1 cellular context compared by ENCODE assay signal in the genomic region with DNA sequence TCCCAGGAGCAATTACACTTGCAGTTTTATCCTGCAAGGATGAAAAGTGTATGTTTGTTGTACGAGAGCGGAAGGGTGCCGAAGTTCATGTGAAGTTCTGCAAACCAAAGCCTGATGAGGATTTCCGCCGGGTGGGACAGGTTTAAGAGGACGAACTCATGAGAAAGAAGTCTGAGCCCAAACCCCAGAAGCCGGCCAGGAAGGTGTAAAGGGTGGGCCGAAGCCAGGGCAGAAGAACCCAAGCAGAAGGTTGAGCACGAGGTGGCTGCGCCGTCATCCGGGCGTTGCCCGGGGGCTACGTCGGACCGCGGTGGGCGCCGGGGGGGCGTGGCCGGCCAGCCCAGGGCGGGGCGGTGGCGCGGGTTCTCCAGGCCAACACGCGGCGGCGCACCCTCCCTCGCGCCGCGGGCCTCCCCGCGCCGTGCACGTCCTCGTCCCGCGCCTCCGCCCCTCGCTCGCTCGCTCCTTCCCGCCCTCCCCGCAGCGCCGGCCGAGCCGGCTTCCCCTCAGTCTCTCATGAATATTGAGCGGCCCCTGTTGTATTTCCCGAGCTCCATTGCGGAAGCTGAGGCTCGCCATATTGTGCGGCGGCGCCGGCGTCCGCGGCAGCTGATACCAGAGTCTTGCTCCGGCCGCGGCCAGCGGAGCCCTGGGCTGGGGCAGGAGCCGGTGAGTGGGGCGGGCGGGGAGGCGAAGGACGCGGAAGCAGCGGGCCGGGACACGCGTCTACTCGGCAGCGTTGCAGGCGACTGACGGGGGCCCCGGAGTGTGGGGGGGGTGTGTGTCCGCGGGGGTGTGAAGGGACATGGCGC.
TF ChIP-seq lines count a peak whose summit lies in the region.

A gene (plus strand): TSS at position 578 of the 812 bp plus-strand sequence. CDS start 41,996 bp downstream, outside the sequence.

TF ChIP-seq in HepG2, 621 proteins besides CTCF, POLR2A, EP300 and RAD21 (continued from another document and continues in another):
- TF ChIP-seq, protein P1, sequence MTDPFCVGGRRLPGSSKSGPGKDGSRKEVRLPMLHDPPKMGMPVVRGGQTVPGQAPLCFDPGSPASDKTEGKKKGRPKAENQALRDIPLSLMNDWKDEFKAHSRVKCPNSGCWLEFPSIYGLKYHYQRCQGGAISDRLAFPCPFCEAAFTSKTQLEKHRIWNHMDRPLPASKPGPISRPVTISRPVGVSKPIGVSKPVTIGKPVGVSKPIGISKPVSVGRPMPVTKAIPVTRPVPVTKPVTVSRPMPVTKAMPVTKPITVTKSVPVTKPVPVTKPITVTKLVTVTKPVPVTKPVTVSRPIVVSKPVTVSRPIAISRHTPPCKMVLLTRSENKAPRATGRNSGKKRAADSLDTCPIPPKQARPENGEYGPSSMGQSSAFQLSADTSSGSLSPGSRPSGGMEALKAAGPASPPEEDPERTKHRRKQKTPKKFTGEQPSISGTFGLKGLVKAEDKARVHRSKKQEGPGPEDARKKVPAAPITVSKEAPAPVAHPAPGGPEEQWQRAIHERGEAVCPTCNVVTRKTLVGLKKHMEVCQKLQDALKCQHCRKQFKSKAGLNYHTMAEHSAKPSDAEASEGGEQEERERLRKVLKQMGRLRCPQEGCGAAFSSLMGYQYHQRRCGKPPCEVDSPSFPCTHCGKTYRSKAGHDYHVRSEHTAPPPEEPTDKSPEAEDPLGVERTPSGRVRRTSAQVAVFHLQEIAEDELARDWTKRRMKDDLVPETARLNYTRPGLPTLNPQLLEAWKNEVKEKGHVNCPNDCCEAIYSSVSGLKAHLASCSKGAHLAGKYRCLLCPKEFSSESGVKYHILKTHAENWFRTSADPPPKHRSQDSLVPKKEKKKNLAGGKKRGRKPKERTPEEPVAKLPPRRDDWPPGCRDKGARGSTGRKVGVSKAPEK (CRISPR knock-in tag; IDR thresholded peaks at IDR 0.05; ENCODE audit: borderline replicate concordance): no peak
- TF ChIP-seq PLRG1 (conservative IDR thresholded peaks at IDR 0.05) (no peak), ZNF460 (CRISPR knock-in tag; IDR thresholded peaks at IDR 0.05; ENCODE audit: borderline replicate concordance) (no peak), XRCC5 (optimal IDR thresholded peaks at IDR 0.05; ENCODE audit: low read length) (no peak), HDAC2 (CRISPR knock-in tag; IDR thresholded peaks at IDR 0.05) (peak; percentile 52; the same call in 1 of the 2 replicates), PHB2 (IDR thresholded peaks at IDR 0.05; ENCODE audit: partially characterized antibody) (no peak), ZMYM4 (CRISPR knock-in tag; IDR thresholded peaks at IDR 0.05) (peak; percentile 79), ZNF3 (CRISPR knock-in tag; IDR thresholded peaks at IDR 0.05) (no peak), XBP1 (CRISPR knock-in tag; IDR thresholded peaks at IDR 0.05) (no peak), CBFB (CRISPR knock-in tag; IDR thresholded peaks at IDR 0.05) (no peak; the same call in 1 of the 2 replicates), ZNF292 (CRISPR knock-in tag; IDR thresholded peaks at IDR 0.05; ENCODE audit: borderline replicate concordance, low read depth) (no peak), ZNF446 (CRISPR knock-in tag; IDR thresholded peaks at IDR 0.05) (no peak), GABPB1 (CRISPR knock-in tag; IDR thresholded peaks at IDR 0.05) (peak; percentile 66), MATR3 (CRISPR knock-in tag; IDR thresholded peaks at IDR 0.05) (no peak), ZNF556 (CRISPR knock-in tag; IDR thresholded peaks at IDR 0.05; ENCODE audit: borderline replicate concordance) (no peak), IRX3 (CRISPR knock-in tag; IDR thresholded peaks at IDR 0.05; ENCODE audit: borderline replicate concordance, low read depth) (peak; percentile 20; the same call in 1 of the 2 replicates), CHD4 (IDR thresholded peaks at IDR 0.05; ENCODE audit: borderline replicate concordance, low read length) (no peak), FOXC1 (CRISPR knock-in tag; IDR thresholded peaks at IDR 0.05; ENCODE audit: borderline replicate concordance) (0 out of 2 replicates have a peak, but pooled peaks have one; percentile 26), SMYD3 (CRISPR knock-in tag; IDR thresholded peaks at IDR 0.05) (no peak), RORA (CRISPR knock-in tag; IDR thresholded peaks at IDR 0.05) (no peak), SRF (IDR thresholded peaks at IDR 0.05; ENCODE audit: low read depth, low read length) (no peak), ATM (IDR thresholded peaks at IDR 0.05; ENCODE audit: borderline replicate concordance) (no peak), ZNF550 (CRISPR knock-in tag; IDR thresholded peaks at IDR 0.05; ENCODE audit: borderline replicate concordance) (no peak), FOXO1 (CRISPR knock-in tag; IDR thresholded peaks at IDR 0.05) (no peak), ZNF605 (CRISPR knock-in tag; IDR thresholded peaks at IDR 0.05) (no peak), BCL6 (CRISPR knock-in tag; IDR thresholded peaks at IDR 0.05) (0 out of 2 replicates have a peak, but pooled peaks have one; percentile 18)
- TF ChIP-seq, protein P2, sequence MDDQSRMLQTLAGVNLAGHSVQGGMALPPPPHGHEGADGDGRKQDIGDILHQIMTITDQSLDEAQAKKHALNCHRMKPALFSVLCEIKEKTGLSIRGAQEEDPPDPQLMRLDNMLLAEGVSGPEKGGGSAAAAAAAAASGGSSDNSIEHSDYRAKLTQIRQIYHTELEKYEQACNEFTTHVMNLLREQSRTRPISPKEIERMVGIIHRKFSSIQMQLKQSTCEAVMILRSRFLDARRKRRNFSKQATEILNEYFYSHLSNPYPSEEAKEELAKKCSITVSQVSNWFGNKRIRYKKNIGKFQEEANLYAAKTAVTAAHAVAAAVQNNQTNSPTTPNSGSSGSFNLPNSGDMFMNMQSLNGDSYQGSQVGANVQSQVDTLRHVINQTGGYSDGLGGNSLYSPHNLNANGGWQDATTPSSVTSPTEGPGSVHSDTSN (CRISPR knock-in tag; IDR thresholded peaks at IDR 0.05; ENCODE audit: borderline replicate concordance): no peak
- TF ChIP-seq, protein P3, sequence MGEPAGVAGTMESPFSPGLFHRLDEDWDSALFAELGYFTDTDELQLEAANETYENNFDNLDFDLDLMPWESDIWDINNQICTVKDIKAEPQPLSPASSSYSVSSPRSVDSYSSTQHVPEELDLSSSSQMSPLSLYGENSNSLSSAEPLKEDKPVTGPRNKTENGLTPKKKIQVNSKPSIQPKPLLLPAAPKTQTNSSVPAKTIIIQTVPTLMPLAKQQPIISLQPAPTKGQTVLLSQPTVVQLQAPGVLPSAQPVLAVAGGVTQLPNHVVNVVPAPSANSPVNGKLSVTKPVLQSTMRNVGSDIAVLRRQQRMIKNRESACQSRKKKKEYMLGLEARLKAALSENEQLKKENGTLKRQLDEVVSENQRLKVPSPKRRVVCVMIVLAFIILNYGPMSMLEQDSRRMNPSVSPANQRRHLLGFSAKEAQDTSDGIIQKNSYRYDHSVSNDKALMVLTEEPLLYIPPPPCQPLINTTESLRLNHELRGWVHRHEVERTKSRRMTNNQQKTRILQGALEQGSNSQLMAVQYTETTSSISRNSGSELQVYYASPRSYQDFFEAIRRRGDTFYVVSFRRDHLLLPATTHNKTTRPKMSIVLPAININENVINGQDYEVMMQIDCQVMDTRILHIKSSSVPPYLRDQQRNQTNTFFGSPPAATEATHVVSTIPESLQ (CRISPR knock-in tag; conservative IDR thresholded peaks at IDR 0.05): no peak
- TF ChIP-seq, protein P4, sequence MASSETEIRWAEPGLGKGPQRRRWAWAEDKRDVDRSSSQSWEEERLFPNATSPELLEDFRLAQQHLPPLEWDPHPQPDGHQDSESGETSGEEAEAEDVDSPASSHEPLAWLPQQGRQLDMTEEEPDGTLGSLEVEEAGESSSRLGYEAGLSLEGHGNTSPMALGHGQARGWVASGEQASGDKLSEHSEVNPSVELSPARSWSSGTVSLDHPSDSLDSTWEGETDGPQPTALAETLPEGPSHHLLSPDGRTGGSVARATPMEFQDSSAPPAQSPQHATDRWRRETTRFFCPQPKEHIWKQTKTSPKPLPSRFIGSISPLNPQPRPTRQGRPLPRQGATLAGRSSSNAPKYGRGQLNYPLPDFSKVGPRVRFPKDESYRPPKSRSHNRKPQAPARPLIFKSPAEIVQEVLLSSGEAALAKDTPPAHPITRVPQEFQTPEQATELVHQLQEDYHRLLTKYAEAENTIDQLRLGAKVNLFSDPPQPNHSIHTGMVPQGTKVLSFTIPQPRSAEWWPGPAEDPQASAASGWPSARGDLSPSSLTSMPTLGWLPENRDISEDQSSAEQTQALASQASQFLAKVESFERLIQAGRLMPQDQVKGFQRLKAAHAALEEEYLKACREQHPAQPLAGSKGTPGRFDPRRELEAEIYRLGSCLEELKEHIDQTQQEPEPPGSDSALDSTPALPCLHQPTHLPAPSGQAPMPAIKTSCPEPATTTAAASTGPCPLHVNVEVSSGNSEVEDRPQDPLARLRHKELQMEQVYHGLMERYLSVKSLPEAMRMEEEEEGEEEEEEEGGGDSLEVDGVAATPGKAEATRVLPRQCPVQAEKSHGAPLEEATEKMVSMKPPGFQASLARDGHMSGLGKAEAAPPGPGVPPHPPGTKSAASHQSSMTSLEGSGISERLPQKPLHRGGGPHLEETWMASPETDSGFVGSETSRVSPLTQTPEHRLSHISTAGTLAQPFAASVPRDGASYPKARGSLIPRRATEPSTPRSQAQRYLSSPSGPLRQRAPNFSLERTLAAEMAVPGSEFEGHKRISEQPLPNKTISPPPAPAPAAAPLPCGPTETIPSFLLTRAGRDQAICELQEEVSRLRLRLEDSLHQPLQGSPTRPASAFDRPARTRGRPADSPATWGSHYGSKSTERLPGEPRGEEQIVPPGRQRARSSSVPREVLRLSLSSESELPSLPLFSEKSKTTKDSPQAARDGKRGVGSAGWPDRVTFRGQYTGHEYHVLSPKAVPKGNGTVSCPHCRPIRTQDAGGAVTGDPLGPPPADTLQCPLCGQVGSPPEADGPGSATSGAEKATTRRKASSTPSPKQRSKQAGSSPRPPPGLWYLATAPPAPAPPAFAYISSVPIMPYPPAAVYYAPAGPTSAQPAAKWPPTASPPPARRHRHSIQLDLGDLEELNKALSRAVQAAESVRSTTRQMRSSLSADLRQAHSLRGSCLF (CRISPR knock-in tag; IDR thresholded peaks at IDR 0.05; ENCODE audit: borderline replicate concordance): no peak
- TF ChIP-seq, protein P5, sequence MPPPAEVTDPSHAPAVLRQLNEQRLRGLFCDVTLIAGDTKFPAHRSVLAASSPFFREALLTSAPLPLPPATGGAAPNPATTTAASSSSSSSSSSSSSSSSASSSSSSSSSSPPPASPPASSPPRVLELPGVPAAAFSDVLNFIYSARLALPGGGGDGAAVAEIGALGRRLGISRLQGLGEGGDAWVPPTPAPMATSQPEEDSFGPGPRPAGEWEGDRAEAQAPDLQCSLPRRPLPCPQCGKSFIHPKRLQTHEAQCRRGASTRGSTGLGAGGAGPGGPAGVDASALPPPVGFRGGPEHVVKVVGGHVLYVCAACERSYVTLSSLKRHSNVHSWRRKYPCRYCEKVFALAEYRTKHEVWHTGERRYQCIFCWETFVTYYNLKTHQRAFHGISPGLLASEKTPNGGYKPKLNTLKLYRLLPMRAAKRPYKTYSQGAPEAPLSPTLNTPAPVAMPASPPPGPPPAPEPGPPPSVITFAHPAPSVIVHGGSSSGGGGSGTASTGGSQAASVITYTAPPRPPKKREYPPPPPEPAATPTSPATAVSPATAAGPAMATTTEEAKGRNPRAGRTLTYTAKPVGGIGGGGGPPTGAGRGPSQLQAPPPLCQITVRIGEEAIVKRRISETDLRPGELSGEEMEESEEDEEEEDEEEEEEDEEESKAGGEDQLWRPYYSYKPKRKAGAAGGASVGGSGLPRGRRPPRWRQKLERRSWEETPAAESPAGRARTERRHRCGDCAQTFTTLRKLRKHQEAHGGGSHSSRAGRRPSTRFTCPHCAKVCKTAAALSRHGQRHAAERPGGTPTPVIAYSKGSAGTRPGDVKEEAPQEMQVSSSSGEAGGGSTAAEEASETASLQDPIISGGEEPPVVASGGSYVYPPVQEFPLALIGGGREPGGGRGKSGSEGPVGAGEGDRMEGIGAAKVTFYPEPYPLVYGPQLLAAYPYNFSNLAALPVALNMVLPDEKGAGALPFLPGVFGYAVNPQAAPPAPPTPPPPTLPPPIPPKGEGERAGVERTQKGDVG (CRISPR knock-in tag; IDR thresholded peaks at IDR 0.05; ENCODE audit: borderline replicate concordance): no peak
- TF ChIP-seq, protein P6, sequence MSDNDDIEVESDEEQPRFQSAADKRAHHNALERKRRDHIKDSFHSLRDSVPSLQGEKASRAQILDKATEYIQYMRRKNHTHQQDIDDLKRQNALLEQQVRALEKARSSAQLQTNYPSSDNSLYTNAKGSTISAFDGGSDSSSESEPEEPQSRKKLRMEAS (IDR thresholded peaks at IDR 0.05): peak; percentile 93
- TF ChIP-seq, protein P7, sequence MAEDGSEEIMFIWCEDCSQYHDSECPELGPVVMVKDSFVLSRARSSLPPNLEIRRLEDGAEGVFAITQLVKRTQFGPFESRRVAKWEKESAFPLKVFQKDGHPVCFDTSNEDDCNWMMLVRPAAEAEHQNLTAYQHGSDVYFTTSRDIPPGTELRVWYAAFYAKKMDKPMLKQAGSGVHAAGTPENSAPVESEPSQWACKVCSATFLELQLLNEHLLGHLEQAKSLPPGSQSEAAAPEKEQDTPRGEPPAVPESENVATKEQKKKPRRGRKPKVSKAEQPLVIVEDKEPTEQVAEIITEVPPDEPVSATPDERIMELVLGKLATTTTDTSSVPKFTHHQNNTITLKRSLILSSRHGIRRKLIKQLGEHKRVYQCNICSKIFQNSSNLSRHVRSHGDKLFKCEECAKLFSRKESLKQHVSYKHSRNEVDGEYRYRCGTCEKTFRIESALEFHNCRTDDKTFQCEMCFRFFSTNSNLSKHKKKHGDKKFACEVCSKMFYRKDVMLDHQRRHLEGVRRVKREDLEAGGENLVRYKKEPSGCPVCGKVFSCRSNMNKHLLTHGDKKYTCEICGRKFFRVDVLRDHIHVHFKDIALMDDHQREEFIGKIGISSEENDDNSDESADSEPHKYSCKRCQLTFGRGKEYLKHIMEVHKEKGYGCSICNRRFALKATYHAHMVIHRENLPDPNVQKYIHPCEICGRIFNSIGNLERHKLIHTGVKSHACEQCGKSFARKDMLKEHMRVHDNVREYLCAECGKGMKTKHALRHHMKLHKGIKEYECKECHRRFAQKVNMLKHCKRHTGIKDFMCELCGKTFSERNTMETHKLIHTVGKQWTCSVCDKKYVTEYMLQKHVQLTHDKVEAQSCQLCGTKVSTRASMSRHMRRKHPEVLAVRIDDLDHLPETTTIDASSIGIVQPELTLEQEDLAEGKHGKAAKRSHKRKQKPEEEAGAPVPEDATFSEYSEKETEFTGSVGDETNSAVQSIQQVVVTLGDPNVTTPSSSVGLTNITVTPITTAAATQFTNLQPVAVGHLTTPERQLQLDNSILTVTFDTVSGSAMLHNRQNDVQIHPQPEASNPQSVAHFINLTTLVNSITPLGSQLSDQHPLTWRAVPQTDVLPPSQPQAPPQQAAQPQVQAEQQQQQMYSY (CRISPR knock-in tag; IDR thresholded peaks at IDR 0.05): no peak; the same call in 1 of the 2 replicates
- TF ChIP-seq, protein P8, sequence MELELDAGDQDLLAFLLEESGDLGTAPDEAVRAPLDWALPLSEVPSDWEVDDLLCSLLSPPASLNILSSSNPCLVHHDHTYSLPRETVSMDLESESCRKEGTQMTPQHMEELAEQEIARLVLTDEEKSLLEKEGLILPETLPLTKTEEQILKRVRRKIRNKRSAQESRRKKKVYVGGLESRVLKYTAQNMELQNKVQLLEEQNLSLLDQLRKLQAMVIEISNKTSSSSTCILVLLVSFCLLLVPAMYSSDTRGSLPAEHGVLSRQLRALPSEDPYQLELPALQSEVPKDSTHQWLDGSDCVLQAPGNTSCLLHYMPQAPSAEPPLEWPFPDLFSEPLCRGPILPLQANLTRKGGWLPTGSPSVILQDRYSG (CRISPR knock-in tag; IDR thresholded peaks at IDR 0.05): no peak
- TF ChIP-seq, protein P9, sequence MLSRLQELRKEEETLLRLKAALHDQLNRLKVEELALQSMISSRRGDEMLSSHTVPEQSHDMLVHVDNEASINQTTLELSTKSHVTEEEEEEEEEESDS (CRISPR knock-in tag; IDR thresholded peaks at IDR 0.05; ENCODE audit: borderline replicate concordance): no peak
- TF ChIP-seq, protein P10, sequence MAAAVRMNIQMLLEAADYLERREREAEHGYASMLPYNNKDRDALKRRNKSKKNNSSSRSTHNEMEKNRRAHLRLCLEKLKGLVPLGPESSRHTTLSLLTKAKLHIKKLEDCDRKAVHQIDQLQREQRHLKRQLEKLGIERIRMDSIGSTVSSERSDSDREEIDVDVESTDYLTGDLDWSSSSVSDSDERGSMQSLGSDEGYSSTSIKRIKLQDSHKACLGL (CRISPR knock-in tag; IDR thresholded peaks at IDR 0.05): peak; percentile 22; the same call in 1 of the 2 replicates
